17 cellular contexts compared by ENCODE assay signal in the genomic region with DNA sequence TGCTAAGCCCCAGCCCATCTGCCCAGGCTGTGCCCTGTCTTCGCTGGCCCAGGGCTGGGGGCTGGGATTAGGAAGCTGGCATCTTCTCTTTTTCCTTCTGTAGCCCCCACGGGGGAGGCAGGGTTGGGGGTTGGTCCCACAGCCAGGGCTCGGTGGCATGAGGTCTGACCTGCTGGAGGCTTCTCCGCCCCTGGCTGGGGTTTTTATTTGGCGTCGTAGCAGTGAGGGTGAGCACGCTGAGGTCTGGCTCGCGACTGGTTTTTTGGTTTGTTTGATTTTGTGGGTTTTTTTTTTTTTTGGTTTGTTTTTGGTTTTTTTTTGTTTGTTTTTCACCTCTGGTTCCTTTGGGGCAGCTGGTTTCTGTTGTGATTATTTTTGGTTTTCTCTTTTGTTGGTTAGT. TPM values are rescaled to one million over a fixed set of nuclear protein-coding genes. Genes with fewer than 3 reads are reported as not detected.
A peak's percentile ranks its signal among the peaks of the same experiment; 100 is the strongest.
DNase-seq lines count a peak whose midpoint lies in the region; ATAC-seq and TF ChIP-seq lines count a peak whose summit lies in the region.
"Had no signal": no experiment of that assay in that cellular context is flagged by ENCODE, and none has a peak within 500 bp of the region (broad histone marks: within the 10 kb centered on the region; RNA-seq: fewer than 3 reads in every experiment).

No MANE protein-coding gene starts in this region.

- TF ChIP-seq CTCF in GM12865 (IDR thresholded peaks at IDR 0.05; ENCODE audit: insufficient read depth, low read depth, low read length, missing control alignments) (no peak), natural killer cell (IDR thresholded peaks at IDR 0.05) (no peak)

- no peak overlapping the region for H3K27ac ChIP-seq in substantia nigra (ENCODE audit: low read depth, low read length, poor library complexity, severe bottlenecking)
- H3K27ac ChIP-seq: adrenal gland had no signal

- no peaks in the 10 kb centered on the region for H3K9me3 Mint-ChIP-seq in activated CD4-positive, alpha-beta T cell treated with anti-CD3 and anti-CD28 coated beads, Interleukin-2, amount 10 ng/mL, durations not matched to agents 24 days and 14 days
- no peaks in the 10 kb centered on the region for H3K9me3 Mint-ChIP-seq in T-helper 2 cell treated with Interferon-gamma antibody and Interleukin-4, amounts not matched to agents 5 μg/mL and 100 μg/mL, for 36 hours
- H3K9me3 Mint-ChIP-seq in natural killer cell: no peaks in the 10 kb centered on the region

- DNase-seq in activated CD4-positive, alpha-beta T cell treated with anti-CD3 and anti-CD28 coated beads, Interleukin-2, amount 10 ng/mL, durations not matched to agents 24 days and 14 days: peak; percentile 76
- DNase-seq in activated CD4-positive, alpha-beta T cell treated with anti-CD3 and anti-CD28 coated beads for 4 hours: no peak
- peak; percentile 44 for DNase-seq in GM12865 (ENCODE audit: low read depth)
- DNase-seq in T-helper 2 cell treated with Interferon-gamma antibody and Interleukin-4, amounts not matched to agents 5 μg/mL and 100 μg/mL, for 36 hours (ENCODE audit: low spot score): no peak
- no peak for DNase-seq in natural killer cell
- no peak for DNase-seq in substantia nigra (lab: John Stamatoyannopoulos, UW)
- DNase-seq in NCI-H2107 treated with DMSO at 0.1 percent for 48 hours (lab: John Stamatoyannopoulos, UW; ENCODE audit: unreplicated experiment): no peak
- DNase-seq: activated CD4-positive, CD25-positive, alpha-beta regulatory T cell treated with anti-CD3 and anti-CD28 coated beads, Interleukin-2, amount 50 U/mL, for 72 hours; activated T-cell treated with anti-CD3 and anti-CD28 coated beads for 4 hours; adrenal gland; hippocampal formation; kidney; NCI-H1436 treated with DMSO at 0.1 percent for 48 hours; retina; SIG-M5; stimulated activated naive CD4-positive, alpha-beta T cell treated with Interleukin-2 at 50 U/mL for 16 hours had no signal

- peaks cover 30% of the 10 kb centered on the region for H3K4me1 Mint-ChIP-seq in activated CD4-positive, alpha-beta T cell treated with anti-CD3 and anti-CD28 coated beads, Interleukin-2, amount 10 ng/mL, durations not matched to agents 24 days and 14 days
- H3K4me1 Mint-ChIP-seq in T-helper 2 cell treated with Interferon-gamma antibody and Interleukin-4, amounts not matched to agents 5 μg/mL and 100 μg/mL, for 36 hours (ENCODE audit: low read depth): peaks cover 10% of the 10 kb centered on the region
- peaks cover 12 to 43% of the 10 kb centered on the region in 2 donors for H3K4me1 Mint-ChIP-seq in natural killer cell

- H3K4me3 ChIP-seq in GM12865 (ENCODE audit: low read depth, low read length): no peak overlapping the region
- H3K4me3 ChIP-seq: adrenal gland had no signal

- H3K4me3 Mint-ChIP-seq in activated CD4-positive, alpha-beta T cell treated with anti-CD3 and anti-CD28 coated beads, Interleukin-2, amount 10 ng/mL, durations not matched to agents 24 days and 14 days: peak overlapping the region; percentile 67
- H3K4me3 Mint-ChIP-seq in T-helper 2 cell treated with Interferon-gamma antibody and Interleukin-4, amounts not matched to agents 5 μg/mL and 100 μg/mL, for 36 hours: no peak overlapping the region
- H3K4me3 Mint-ChIP-seq in natural killer cell: peak overlapping the region; percentile 58

- no peaks in the 10 kb centered on the region for H3K27me3 Mint-ChIP-seq in activated CD4-positive, alpha-beta T cell treated with anti-CD3 and anti-CD28 coated beads, Interleukin-2, amount 10 ng/mL, durations not matched to agents 24 days and 14 days
- no peaks in the 10 kb centered on the region for H3K27me3 Mint-ChIP-seq in T-helper 2 cell treated with Interferon-gamma antibody and Interleukin-4, amounts not matched to agents 5 μg/mL and 100 μg/mL, for 36 hours (ENCODE audit: low read depth)
- H3K27me3 Mint-ChIP-seq in natural killer cell (ENCODE audit: low read depth in 2 of 2): peaks cover 0 to 2% of the 10 kb centered on the region in 2 donors

- H3K27ac Mint-ChIP-seq in activated CD4-positive, alpha-beta T cell treated with anti-CD3 and anti-CD28 coated beads, Interleukin-2, amount 10 ng/mL, durations not matched to agents 24 days and 14 days: peak overlapping the region; percentile 87
- peak overlapping the region; percentile 42 for H3K27ac Mint-ChIP-seq in T-helper 2 cell treated with Interferon-gamma antibody and Interleukin-4, amounts not matched to agents 5 μg/mL and 100 μg/mL, for 36 hours
- H3K27ac Mint-ChIP-seq in natural killer cell: peak overlapping the region; percentile 79 to 91

- peak; percentile 53 to 81 (median 80) for ATAC-seq in natural killer cell
- ATAC-seq in HG03457 (IDR thresholded peaks at IDR 0.05; ENCODE audit: unreplicated experiment): no peak

- peaks cover 45% of the 10 kb centered on the region for H3K36me3 Mint-ChIP-seq in activated CD4-positive, alpha-beta T cell treated with anti-CD3 and anti-CD28 coated beads, Interleukin-2, amount 10 ng/mL, durations not matched to agents 24 days and 14 days (ENCODE audit: low read depth)
- peaks cover 4% of the 10 kb centered on the region for H3K36me3 Mint-ChIP-seq in T-helper 2 cell treated with Interferon-gamma antibody and Interleukin-4, amounts not matched to agents 5 μg/mL and 100 μg/mL, for 36 hours (ENCODE audit: low read depth)
- peaks cover 5% of the 10 kb centered on the region for H3K36me3 Mint-ChIP-seq in natural killer cell

- intact Hi-C loops in activated CD4-positive, alpha-beta T cell treated with anti-CD3 and anti-CD28 coated beads, Interleukin-2, amount 10 ng/mL, durations not matched to agents 24 days and 14 days (cut with micrococcal nuclease): no loop called here
- intact Hi-C loops in natural killer cell (cut with micrococcal nuclease): no loop called here

RNA-seq across cellular contexts. Expression of gene ZNF574, which starts 14.7 kb away (rescaled TPM):
- 16.7 and 18.5 TPM in 2 replicates for total RNA-seq in activated CD4-positive, alpha-beta T cell treated with anti-CD3 and anti-CD28 coated beads, Interleukin-2, amount 10 ng/mL, durations not matched to agents 24 days and 14 days
- 10 to 100 TPM; 21.6 to 23.7 (median 23.1) TPM for total RNA-seq in natural killer cell

RNA-seq across cellular contexts. Expression of gene GRIK5, which starts 20.7 kb away (rescaled TPM):
- total RNA-seq in activated CD4-positive, alpha-beta T cell treated with anti-CD3 and anti-CD28 coated beads, Interleukin-2, amount 10 ng/mL, durations not matched to agents 24 days and 14 days: 3.9 and 4.9 TPM in 2 replicates
- 1 to 10 TPM in 1 of 3 donors, under 1 TPM in 1, not detected in 1; 0.31 to 2.1 TPM for total RNA-seq in natural killer cell

RNA-seq across cellular contexts. Expression of gene POU2F2, which starts 41.6 kb away (rescaled TPM):
- 71.5 and 72.0 TPM in 2 replicates for total RNA-seq in activated CD4-positive, alpha-beta T cell treated with anti-CD3 and anti-CD28 coated beads, Interleukin-2, amount 10 ng/mL, durations not matched to agents 24 days and 14 days
- 10 to 100 TPM; 27.3 to 40.8 (median 29.3) TPM for total RNA-seq in natural killer cell

Comparison
In these comparisons a context has a peak if more than half of its experiments do, and no peak if none do; other contexts are left out.
1. DNase-seq: peak in activated CD4-positive, alpha-beta T cell treated with anti-CD3 and anti-CD28 coated beads, Interleukin-2, amount 10 ng/mL, durations not matched to agents 24 days and 14 days (single experiment) and GM12865 (single experiment); none in activated CD4-positive, alpha-beta T cell treated with anti-CD3 and anti-CD28 coated beads for 4 hours (0 of 2), T-helper 2 cell treated with Interferon-gamma antibody and Interleukin-4, amounts not matched to agents 5 μg/mL and 100 μg/mL, for 36 hours (single experiment), natural killer cell (single experiment), substantia nigra (0 of 49) and NCI-H2107 treated with DMSO at 0.1 percent for 48 hours (single experiment).
2. Peak in every context shown above with its lines, with median percentiles within 50 percentile points of each other: H3K27ac Mint-ChIP-seq.